Comparison of ENCODE assay signal across 7 cellular contexts in genomic region chr17:44365051-44365450, GRCh38. TPM values are rescaled to one million over a fixed set of nuclear protein-coding genes. Genes with fewer than 3 reads are reported as not detected.
DNase-seq lines count a peak whose midpoint lies in the region; ATAC-seq, FAIRE-seq and TF ChIP-seq lines count a peak whose summit lies in the region.
"Not testable (repeated sequence)": the region's sequence is repeated elsewhere in the genome, so short reads cannot be mapped to it uniquely, and the experiment has no call there.

No MANE protein-coding gene starts in this region.

- not testable (repeated sequence) for DNase-seq in Caco-2; activated T-cell treated with anti-CD3 and anti-CD28 coated beads, Interleukin-2, amount 50 U/mL, for 4 hours; K562 (ENCODE audit: extremely low read depth in 1 of 4, low spot score in 3 of 4); immature natural killer cell; naive thymus-derived CD8-positive, alpha-beta T cell; neural progenitor cell (ENCODE audit: low spot score); thyroid gland

- H3K4me3 ChIP-seq in Caco-2 (ENCODE audit: low read depth, low read length); K562; neural progenitor cell; thyroid gland (replicated peaks in 1 of 3): not testable (repeated sequence)

- H3K27me3 Mint-ChIP-seq in Caco-2 (ENCODE audit: insufficient read depth, unreplicated experiment), result not testable (repeated sequence)
- peaks cover 46% of the 10 kb centered on the region for H3K27me3 Mint-ChIP-seq in activated T-cell treated with anti-CD3 and anti-CD28 coated beads, Interleukin-2, amount 50 U/mL, for 4 hours (ENCODE audit: low read depth)
- peaks cover 8 to 17% (median 13%) of the 10 kb centered on the region in 3 donors for H3K27me3 Mint-ChIP-seq in immature natural killer cell (ENCODE audit: low read depth in 3 of 3)
- H3K27me3 Mint-ChIP-seq in naive thymus-derived CD8-positive, alpha-beta T cell, result peaks cover 3 to 31% (median 19%) of the 10 kb centered on the region in 5 donors
- peaks cover 26% of the 10 kb centered on the region for H3K27me3 Mint-ChIP-seq in neural progenitor cell (ENCODE audit: insufficient read depth, low read depth)

- peaks cover 10% of the 10 kb centered on the region; the same call in 1 of the 2 replicates for H3K4me1 ChIP-seq in Caco-2
- H3K4me1 ChIP-seq in K562 (replicated peaks in 1 of 2; ENCODE audit: control insufficient read depth in 2 of 2, insufficient read depth in 2 of 2, low read length in 2 of 2), result peaks cover 5 to 31% of the 10 kb centered on the region in 2 experiments; a peak in 4 of 5 replicates
- peaks cover 27% of the 10 kb centered on the region for H3K4me1 ChIP-seq in neural progenitor cell
- H3K4me1 ChIP-seq in thyroid gland, result peaks cover 43 to 51% of the 10 kb centered on the region in 2 donors

- not testable (repeated sequence) for ATAC-seq in activated T-cell treated with anti-CD3 and anti-CD28 coated beads, Interleukin-2, amount 50 U/mL, for 4 hours; K562; naive thymus-derived CD8-positive, alpha-beta T cell

- not testable (repeated sequence) for H3K9ac ChIP-seq in K562 (ENCODE audit: insufficient read depth in 1 of 2, low read depth in 2 of 2, low read length in 2 of 2); neural progenitor cell

- not testable (repeated sequence) for H3K27ac Mint-ChIP-seq in Caco-2 (ENCODE audit: unreplicated experiment); immature natural killer cell; naive thymus-derived CD8-positive, alpha-beta T cell; neural progenitor cell

- H2AFZ ChIP-seq in K562 (ENCODE audit: low read depth, low read length); neural progenitor cell (replicated peaks): not testable (repeated sequence)

- intact Hi-C loops in Caco-2 (cut with micrococcal nuclease; ENCODE audit: unreplicated experiment); K562 (cut with micrococcal nuclease); thyroid gland (cut with DNase I): not testable (repeated sequence)

- not testable (repeated sequence) for H3K9me1 ChIP-seq in K562 (ENCODE audit: control insufficient read depth, insufficient read depth, low read length)

- not testable (repeated sequence) for H3K9me3 Mint-ChIP-seq in Caco-2 (ENCODE audit: unreplicated experiment); activated T-cell treated with anti-CD3 and anti-CD28 coated beads, Interleukin-2, amount 50 U/mL, for 4 hours; immature natural killer cell; naive thymus-derived CD8-positive, alpha-beta T cell; neural progenitor cell

- H3K4me2 ChIP-seq in K562 (ENCODE audit: insufficient read depth, low read length); neural progenitor cell: not testable (repeated sequence)

- not testable (repeated sequence) for FAIRE-seq in K562 (lab: Jason Lieb, UNC)

- POLR2A ChIA-PET in Caco-2 (lab: Charles Lee), result not testable (repeated sequence)
- POLR2A ChIA-PET in K562 (lab: Yijun Ruan, JAX), result interaction anchor here (0.9 kb wide), 1 partner anchor 32 kb away, joined by 3 read pairs; no protein-coding TSS in a partner anchor
- POLR2A ChIA-PET in naive thymus-derived CD8-positive, alpha-beta T cell (lab: Charles Lee), result interaction anchor here (0.7 kb wide), 1 partner anchor 144 kb away, joined by 3 read pairs; no protein-coding TSS in a partner anchor

- TF ChIP-seq RAD21 in K562 (CRISPR knock-in tag; conservative IDR thresholded peaks at IDR 0.05 in 1 of 2, IDR thresholded peaks at IDR 0.05 in 1 of 2), result not testable (repeated sequence)

- in situ Hi-C loops in K562 (cut with MboI), result not testable (repeated sequence)

- CTCF ChIA-PET in Caco-2 (lab: Charles Lee), result interaction anchor here (0.6 kb wide), 1 partner anchor 23 kb away, joined by 4 read pairs; no protein-coding TSS in a partner anchor
- CTCF ChIA-PET in K562 (lab: Yijun Ruan, JAX; ENCODE audit: low intra/inter-chr PET ratio), result not testable (repeated sequence)

- not testable (repeated sequence) for H3K9me3 ChIP-seq in Caco-2; K562 (replicated peaks; ENCODE audit: control insufficient read depth, insufficient read depth, low read depth, low read length); neural progenitor cell (ENCODE audit: low read depth); thyroid gland

- H3K27ac ChIP-seq in K562 (ENCODE audit: extremely low read depth, low read depth, low read length); neural progenitor cell: not testable (repeated sequence)
- peak overlapping the region in 2 of 3 donors; percentile 31 to 49 for H3K27ac ChIP-seq in thyroid gland

- peaks cover 17% of the 10 kb centered on the region for H3K4me1 Mint-ChIP-seq in Caco-2 (ENCODE audit: low read depth, unreplicated experiment)
- H3K4me1 Mint-ChIP-seq in activated T-cell treated with anti-CD3 and anti-CD28 coated beads, Interleukin-2, amount 50 U/mL, for 4 hours (ENCODE audit: low read depth); naive thymus-derived CD8-positive, alpha-beta T cell: not testable (repeated sequence)
- peaks cover 10 to 13% of the 10 kb centered on the region in 2 donors for H3K4me1 Mint-ChIP-seq in immature natural killer cell
- H3K4me1 Mint-ChIP-seq in neural progenitor cell, result peaks cover 28% of the 10 kb centered on the region

- TF ChIP-seq EP300 in K562 (IDR thresholded peaks at IDR 0.05; ENCODE audit: low read length), result not testable (repeated sequence)

- not testable (repeated sequence) for H4K20me1 ChIP-seq in K562 (replicated peaks; ENCODE audit: control insufficient read depth, insufficient read depth, low read length)
- H4K20me1 ChIP-seq in neural progenitor cell (ENCODE audit: low read depth), result peaks cover 30% of the 10 kb centered on the region

- TF ChIP-seq POLR2A in K562 (conservative IDR thresholded peaks at IDR 0.05); thyroid gland (IDR thresholded peaks at IDR 0.05): not testable (repeated sequence)

- BruUV-seq in Caco-2 (replicated peaks; lab: Mats Ljungman, UMichigan); K562 (replicated peaks; lab: Mats Ljungman, UMichigan): not testable (repeated sequence)

- not testable (repeated sequence) for H3K27me3 ChIP-seq in Caco-2 (replicated peaks; ENCODE audit: control insufficient read depth, insufficient read depth, low read length); K562 (ENCODE audit: control insufficient read depth in 2 of 2, insufficient read depth in 2 of 2, low read length in 2 of 2); thyroid gland
- H3K27me3 ChIP-seq in neural progenitor cell, result peaks cover 33% of the 10 kb centered on the region

- H3K4me3 Mint-ChIP-seq in Caco-2 (ENCODE audit: unreplicated experiment) (peak overlapping the region; percentile 70), immature natural killer cell (peak overlapping the region; percentile 9 to 78 (median 70)), neural progenitor cell (peak overlapping the region; percentile 93)
- H3K4me3 Mint-ChIP-seq in activated T-cell treated with anti-CD3 and anti-CD28 coated beads, Interleukin-2, amount 50 U/mL, for 4 hours, result peak overlapping the region; percentile 38
- H3K4me3 Mint-ChIP-seq in naive thymus-derived CD8-positive, alpha-beta T cell, result peak overlapping the region in 9 of 10 donors; percentile 30 to 86 (median 48)

- TF ChIP-seq CTCF in Caco-2 (IDR thresholded peaks at IDR 0.05; ENCODE audit: insufficient read depth in 1 of 2, low read depth in 1 of 2, low read length in 1 of 2, severe bottlenecking in 1 of 2, unreplicated experiment in 1 of 2); K562 (IDR thresholded peaks at IDR 0.05 in 2 of 3, conservative IDR thresholded peaks at IDR 0.05 in 1 of 3; ENCODE audit: insufficient read depth in 2 of 3, low read depth in 1 of 3, low read length in 3 of 3); neural progenitor cell (IDR thresholded peaks at IDR 0.05); thyroid gland (IDR thresholded peaks at IDR 0.05): not testable (repeated sequence)

- not testable (repeated sequence) for H3K36me3 ChIP-seq in Caco-2 (ENCODE audit: control insufficient read depth, insufficient read depth, low read length); K562 (ENCODE audit: control insufficient read depth, insufficient read depth, low read length); neural progenitor cell; thyroid gland

- 51% methylated on average over 4 of the region's 5 CpGs for WGBS in K562 (ENCODE audit: insufficient coverage, low coverage, missing lambda C conversion rate)
- 88 to 95% methylated on average over 5 of the region's 5 CpGs for WGBS in thyroid gland, 2 donors

- H3K36me3 Mint-ChIP-seq in Caco-2 (ENCODE audit: insufficient read depth, unreplicated experiment); activated T-cell treated with anti-CD3 and anti-CD28 coated beads, Interleukin-2, amount 50 U/mL, for 4 hours (ENCODE audit: insufficient read depth); immature natural killer cell; naive thymus-derived CD8-positive, alpha-beta T cell; neural progenitor cell: not testable (repeated sequence)

- H3K79me2 ChIP-seq in K562 (ENCODE audit: control insufficient read depth, insufficient read depth, low read length), result not testable (repeated sequence)
- peaks cover 34% of the 10 kb centered on the region for H3K79me2 ChIP-seq in neural progenitor cell (ENCODE audit: low read depth)

- H3F3A ChIP-seq in neural progenitor cell (ENCODE audit: low read depth), result peaks cover 26% of the 10 kb centered on the region

RNA-seq across cellular contexts. Expression of gene FAM171A2, which starts 1.4 kb away (rescaled TPM):
- 3.0 and 3.6 TPM in 2 replicates for total RNA-seq in Caco-2 (2022)
- under 1 TPM; 0.24 to 0.33 (median 0.27) TPM for total RNA-seq in activated T-cell treated with anti-CD3 and anti-CD28 coated beads, Interleukin-2, amount 50 U/mL, for 4 hours
- total RNA-seq in K562 (2011; cell fraction: chromatin; rRNA removed; ENCODE audit: low replicate concordance), result 2.2 and 9.3 TPM in 2 replicates
- 10.4 and 11.3 TPM in 2 replicates for total RNA-seq in K562 (2011; cell fraction: nucleolus; rRNA removed)
- total RNA-seq in K562 (2011; cell fraction: nucleoplasm; rRNA removed), result 6.5 and 7.2 TPM in 2 replicates
- total RNA-seq in K562 (2014; rRNA removed), result 7.3 and 10.2 TPM in 2 replicates
- 0.44 and 0.54 TPM in 2 replicates for total RNA-seq in K562 (2014; rRNA removed; fragmentation: Illumina TruSeq; extraction: Trizol)
- total RNA-seq in K562 (2015; rRNA removed; fragmentation: Illumina TruSeq; extraction: Trizol), result 1.2 and 1.4 TPM in 2 replicates
- 7.0 and 8.6 TPM in 2 replicates for total RNA-seq in K562 (2021)
- 2.5 and 5.2 TPM in 2 replicates for polyA plus RNA-seq in K562 (2011; rRNA removed)
- 5.0 and 11.3 TPM in 2 replicates for polyA plus RNA-seq in K562 (2011; cell fraction: cytosol; rRNA removed)
- 7.6 and 9.3 TPM in 2 replicates for polyA plus RNA-seq in K562 (2011; cell fraction: nucleus; rRNA removed)
- 3.1 and 8.9 TPM in 2 replicates for polyA plus RNA-seq in K562 (2012)
- polyA plus RNA-seq in K562 (2014; fragmentation: Illumina TruSeq; extraction: Trizol), result 1.2 and 2.4 TPM in 2 replicates
- polyA plus RNA-seq in K562 (2014; fragmentation: Nextera tagmentation; extraction: Ambion mirVana), result under 1 TPM in 1 of 2 experiments, not detected in 1; 0.10 TPM
- 4.5 and 5.7 TPM in 2 replicates for polyA plus RNA-seq in K562 (2014; rRNA removed)
- 1.6 and 2.1 TPM in 2 replicates for polyA minus RNA-seq in K562 (2011; rRNA and poly(A)+ RNA removed)
- 2.9 and 4.5 TPM in 2 replicates for polyA minus RNA-seq in K562 (2011; cell fraction: cytosol; rRNA and poly(A)+ RNA removed)
- polyA minus RNA-seq in K562 (2011; cell fraction: nucleus; rRNA and poly(A)+ RNA removed), result 1.6 and 3.9 TPM in 2 replicates
- polyA plus RNA-seq in immature natural killer cell, result under 1 TPM in 1 of 3 donors, not detected in 2; 0.07 TPM
- total RNA-seq in naive thymus-derived CD8-positive, alpha-beta T cell, result 1 to 10 TPM; 1.3 to 1.5 TPM
- polyA plus RNA-seq in naive thymus-derived CD8-positive, alpha-beta T cell, result under 1 TPM; 0.08 to 0.33 (median 0.10) TPM
- 18.1 and 68.1 TPM in 2 replicates for total RNA-seq in neural progenitor cell (ENCODE audit: low replicate concordance)
- total RNA-seq in thyroid gland, result 10 to 100 TPM in 2 of 4 donors, 1 to 10 TPM in 2; 7.1 to 15.0 (median 10.4) TPM

RNA-seq across cellular contexts. Expression of gene GRN, which starts 19.9 kb away (rescaled TPM):
- total RNA-seq in Caco-2 (2022) (167 and 176 TPM in 2 replicates), K562 (2014; rRNA removed) (51.0 and 69.9 TPM in 2 replicates), K562 (2014; rRNA removed; fragmentation: Illumina TruSeq; extraction: Trizol) (9.6 and 15.6 TPM in 2 replicates), K562 (2015; rRNA removed; fragmentation: Illumina TruSeq; extraction: Trizol) (20.7 and 21.4 TPM in 2 replicates), K562 (2021) (69.9 and 75.3 TPM in 2 replicates), neural progenitor cell (ENCODE audit: low replicate concordance) (28.2 and 98.6 TPM in 2 replicates), thyroid gland (100 to 1,000 TPM; 259 to 292 (median 264) TPM)
- total RNA-seq in activated T-cell treated with anti-CD3 and anti-CD28 coated beads, Interleukin-2, amount 50 U/mL, for 4 hours, result 10 to 100 TPM; 32.0 to 39.5 (median 36.5) TPM
- 22.1 and 107 TPM in 2 replicates for total RNA-seq in K562 (2011; cell fraction: chromatin; rRNA removed; ENCODE audit: low replicate concordance)
- total RNA-seq in K562 (2011; cell fraction: nucleolus; rRNA removed), result 206 and 251 TPM in 2 replicates
- 71.4 and 95.0 TPM in 2 replicates for total RNA-seq in K562 (2011; cell fraction: nucleoplasm; rRNA removed)
- polyA plus RNA-seq in K562 (2011; rRNA removed) (11.5 and 62.4 TPM in 2 replicates), K562 (2014; fragmentation: Illumina TruSeq; extraction: Trizol) (35.2 and 63.4 TPM in 2 replicates), K562 (2014; fragmentation: Nextera tagmentation; extraction: Ambion mirVana) (1 to 10 TPM; 5.4 to 5.9 TPM), K562 (2014; rRNA removed) (36.4 and 36.6 TPM in 2 replicates), immature natural killer cell (100 to 1,000 TPM in 1 of 3 donors, 10 to 100 TPM in 2; 50.9 to 103 (median 73.3) TPM)
- 34.3 and 53.6 TPM in 2 replicates for polyA plus RNA-seq in K562 (2011; cell fraction: cytosol; rRNA removed)
- 101 and 122 TPM in 2 replicates for polyA plus RNA-seq in K562 (2011; cell fraction: nucleus; rRNA removed)
- 77.5 and 193 TPM in 2 replicates for polyA plus RNA-seq in K562 (2012)
- 6.6 and 12.3 TPM in 2 replicates for polyA minus RNA-seq in K562 (2011; rRNA and poly(A)+ RNA removed)
- 47.6 and 80.7 TPM in 2 replicates for polyA minus RNA-seq in K562 (2011; cell fraction: cytosol; rRNA and poly(A)+ RNA removed)
- polyA minus RNA-seq in K562 (2011; cell fraction: nucleus; rRNA and poly(A)+ RNA removed), result 31.0 and 38.4 TPM in 2 replicates
- total RNA-seq in naive thymus-derived CD8-positive, alpha-beta T cell, result 10 to 100 TPM; 27.5 to 33.5 TPM
- polyA plus RNA-seq in naive thymus-derived CD8-positive, alpha-beta T cell, result 10 to 100 TPM; 24.8 to 43.7 (median 41.6) TPM

RNA-seq across cellular contexts. Expression of gene ITGA2B, which starts 24.4 kb away (rescaled TPM):
- total RNA-seq in Caco-2 (2022), result 5.9 and 6.9 TPM in 2 replicates
- total RNA-seq in activated T-cell treated with anti-CD3 and anti-CD28 coated beads, Interleukin-2, amount 50 U/mL, for 4 hours, result 1 to 10 TPM in 2 of 3 donors, under 1 TPM in 1; 0.90 to 1.8 (median 1.1) TPM
- total RNA-seq in K562 (2011; cell fraction: chromatin; rRNA removed; ENCODE audit: low replicate concordance), result 22.8 and 48.7 TPM in 2 replicates
- 27.3 and 34.7 TPM in 2 replicates for total RNA-seq in K562 (2011; cell fraction: nucleolus; rRNA removed)
- total RNA-seq in K562 (2011; cell fraction: nucleoplasm; rRNA removed), result 19.9 and 22.4 TPM in 2 replicates
- 8.8 and 14.2 TPM in 2 replicates for total RNA-seq in K562 (2014; rRNA removed)
- total RNA-seq in K562 (2014; rRNA removed; fragmentation: Illumina TruSeq; extraction: Trizol), result 3.3 and 5.6 TPM in 2 replicates
- total RNA-seq in K562 (2015; rRNA removed; fragmentation: Illumina TruSeq; extraction: Trizol), result 4.8 and 5.2 TPM in 2 replicates
- total RNA-seq in K562 (2021), result 25.1 and 26.4 TPM in 2 replicates
- polyA plus RNA-seq in K562 (2011; rRNA removed), result 3.5 and 9.4 TPM in 2 replicates
- polyA plus RNA-seq in K562 (2011; cell fraction: cytosol; rRNA removed), result 4.3 and 5.3 TPM in 2 replicates
- polyA plus RNA-seq in K562 (2011; cell fraction: nucleus; rRNA removed), result 35.4 and 49.7 TPM in 2 replicates
- 16.0 and 29.7 TPM in 2 replicates for polyA plus RNA-seq in K562 (2012)
- 7.9 and 10.1 TPM in 2 replicates for polyA plus RNA-seq in K562 (2014; fragmentation: Illumina TruSeq; extraction: Trizol)
- polyA plus RNA-seq in K562 (2014; fragmentation: Nextera tagmentation; extraction: Ambion mirVana), result 1 to 10 TPM; 1.1 to 1.6 TPM
- 16.9 and 17.0 TPM in 2 replicates for polyA plus RNA-seq in K562 (2014; rRNA removed)
- polyA minus RNA-seq in K562 (2011; rRNA and poly(A)+ RNA removed), result 1.8 and 2.6 TPM in 2 replicates
- polyA minus RNA-seq in K562 (2011; cell fraction: cytosol; rRNA and poly(A)+ RNA removed), result 5.7 and 7.7 TPM in 2 replicates
- polyA minus RNA-seq in K562 (2011; cell fraction: nucleus; rRNA and poly(A)+ RNA removed), result 10.6 and 13.4 TPM in 2 replicates
- polyA plus RNA-seq in immature natural killer cell, result 1 to 10 TPM; 1.9 to 9.3 (median 2.8) TPM
- 1 to 10 TPM in 1 of 2 experiments, under 1 TPM in 1; 0.86 to 1.6 TPM for total RNA-seq in naive thymus-derived CD8-positive, alpha-beta T cell
- not detected for polyA plus RNA-seq in naive thymus-derived CD8-positive, alpha-beta T cell
- total RNA-seq in neural progenitor cell (ENCODE audit: low replicate concordance), result 4.7 and 8.0 TPM in 2 replicates
- 1 to 10 TPM; 2.0 to 4.6 (median 3.3) TPM for total RNA-seq in thyroid gland

RNA-seq across cellular contexts. Expression of gene SLC25A39, which starts 40.4 kb away (rescaled TPM):
- total RNA-seq in Caco-2 (2022) (155 and 172 TPM in 2 replicates), K562 (2014; rRNA removed) (228 and 316 TPM in 2 replicates), K562 (2014; rRNA removed; fragmentation: Illumina TruSeq; extraction: Trizol) (47.0 and 72.5 TPM in 2 replicates), K562 (2015; rRNA removed; fragmentation: Illumina TruSeq; extraction: Trizol) (139 and 140 TPM in 2 replicates), K562 (2021) (266 and 268 TPM in 2 replicates), neural progenitor cell (ENCODE audit: low replicate concordance) (61.2 and 146 TPM in 2 replicates), thyroid gland (100 to 1,000 TPM in 2 of 4 donors, 10 to 100 TPM in 2; 82.5 to 201 (median 144) TPM)
- 100 to 1,000 TPM; 211 to 248 (median 211) TPM for total RNA-seq in activated T-cell treated with anti-CD3 and anti-CD28 coated beads, Interleukin-2, amount 50 U/mL, for 4 hours
- 112 and 348 TPM in 2 replicates for total RNA-seq in K562 (2011; cell fraction: chromatin; rRNA removed; ENCODE audit: low replicate concordance)
- total RNA-seq in K562 (2011; cell fraction: nucleolus; rRNA removed), result 328 and 401 TPM in 2 replicates
- 185 and 188 TPM in 2 replicates for total RNA-seq in K562 (2011; cell fraction: nucleoplasm; rRNA removed)
- polyA plus RNA-seq in K562 (2011; rRNA removed) (121 and 188 TPM in 2 replicates), K562 (2014; fragmentation: Illumina TruSeq; extraction: Trizol) (238 and 276 TPM in 2 replicates), K562 (2014; fragmentation: Nextera tagmentation; extraction: Ambion mirVana) (1 to 10 TPM; 4.8 to 6.3 TPM), K562 (2014; rRNA removed) (267 and 327 TPM in 2 replicates), immature natural killer cell (100 to 1,000 TPM; 125 to 158 (median 127) TPM)
- polyA plus RNA-seq in K562 (2011; cell fraction: cytosol; rRNA removed), result 232 and 388 TPM in 2 replicates
- 426 and 555 TPM in 2 replicates for polyA plus RNA-seq in K562 (2011; cell fraction: nucleus; rRNA removed)
- 210 and 229 TPM in 2 replicates for polyA plus RNA-seq in K562 (2012)
- 34.0 and 42.0 TPM in 2 replicates for polyA minus RNA-seq in K562 (2011; rRNA and poly(A)+ RNA removed)
- polyA minus RNA-seq in K562 (2011; cell fraction: cytosol; rRNA and poly(A)+ RNA removed), result 75.4 and 108 TPM in 2 replicates
- polyA minus RNA-seq in K562 (2011; cell fraction: nucleus; rRNA and poly(A)+ RNA removed), result 85.0 and 95.6 TPM in 2 replicates
- total RNA-seq in naive thymus-derived CD8-positive, alpha-beta T cell, result 10 to 100 TPM; 94.9 to 98.8 TPM
- 100 to 1,000 TPM; 133 to 176 (median 162) TPM for polyA plus RNA-seq in naive thymus-derived CD8-positive, alpha-beta T cell

RNA-seq across cellular contexts. Expression of gene RUNDC3A, which starts 56.6 kb away (rescaled TPM):
- total RNA-seq in Caco-2 (2022) (0.34 and 0.53 TPM in 2 replicates), K562 (2014; rRNA removed) (not detected in 2 replicates), K562 (2014; rRNA removed; fragmentation: Illumina TruSeq; extraction: Trizol) (not detected in 2 replicates), K562 (2015; rRNA removed; fragmentation: Illumina TruSeq; extraction: Trizol) (not detected in 2 replicates), K562 (2021) (not detected in 2 replicates), neural progenitor cell (ENCODE audit: low replicate concordance) (0.09 and 0.58 TPM in 2 replicates), thyroid gland (1 to 10 TPM in 3 of 4 donors, under 1 TPM in 1; 0.89 to 4.1 (median 2.1) TPM)
- total RNA-seq in activated T-cell treated with anti-CD3 and anti-CD28 coated beads, Interleukin-2, amount 50 U/mL, for 4 hours, result under 1 TPM in 2 of 3 donors, not detected in 1; 0.18 to 0.26 TPM
- total RNA-seq in K562 (2011; cell fraction: chromatin; rRNA removed; ENCODE audit: low replicate concordance), result 0.23 TPM in 1 of 2 replicates, not detected in the other
- 0.17 TPM in 1 of 2 replicates, not detected in the other for total RNA-seq in K562 (2011; cell fraction: nucleolus; rRNA removed)
- not detected in 2 replicates for total RNA-seq in K562 (2011; cell fraction: nucleoplasm; rRNA removed)
- polyA plus RNA-seq in K562 (2011; rRNA removed) (0.05 TPM in 1 of 2 replicates, not detected in the other), K562 (2014; fragmentation: Illumina TruSeq; extraction: Trizol) (not detected in 2 replicates), K562 (2014; fragmentation: Nextera tagmentation; extraction: Ambion mirVana) (not detected), K562 (2014; rRNA removed) (not detected in 2 replicates), immature natural killer cell (not detected)
- polyA plus RNA-seq in K562 (2011; cell fraction: cytosol; rRNA removed), result 0.07 and 0.49 TPM in 2 replicates
- 0.11 and 0.24 TPM in 2 replicates for polyA plus RNA-seq in K562 (2011; cell fraction: nucleus; rRNA removed)
- 0.10 and 0.36 TPM in 2 replicates for polyA plus RNA-seq in K562 (2012)
- polyA minus RNA-seq in K562 (2011; rRNA and poly(A)+ RNA removed), result 0.32 TPM in 1 of 2 replicates, not detected in the other
- polyA minus RNA-seq in K562 (2011; cell fraction: cytosol; rRNA and poly(A)+ RNA removed), result not detected in 2 replicates
- polyA minus RNA-seq in K562 (2011; cell fraction: nucleus; rRNA and poly(A)+ RNA removed), result not detected in 2 replicates
- total RNA-seq in naive thymus-derived CD8-positive, alpha-beta T cell, result not detected
- polyA plus RNA-seq in naive thymus-derived CD8-positive, alpha-beta T cell, result not detected

Comparison
In these comparisons a context has a peak if more than half of its experiments do, and no peak if none do; other contexts are left out.
1. H3K4me3 Mint-ChIP-seq: peak in every context shown above with its lines; median percentile 93 in neural progenitor cell; 70 in Caco-2; 70 in immature natural killer cell; 48 in naive thymus-derived CD8-positive, alpha-beta T cell; 38 in activated T-cell treated with anti-CD3 and anti-CD28 coated beads, Interleukin-2, amount 50 U/mL, for 4 hours.